ENCODE assay signal across 10 cellular contexts in genomic region chr9:16267336-16268036, GRCh38.
DNase-seq lines count a peak whose midpoint lies in the region; ATAC-seq and TF ChIP-seq lines count a peak whose summit lies in the region.
"Had no signal": no experiment of that assay in that cellular context is flagged by ENCODE, and none has a peak within 500 bp of the region (broad histone marks: within the 10 kb centered on the region; RNA-seq: fewer than 3 reads in every experiment).

No MANE protein-coding gene starts in this region.

- POLR2A ChIA-PET in Caco-2 (lab: Charles Lee), result no interaction called here

- H3K27me3 Mint-ChIP-seq in activated naive CD8-positive, alpha-beta T cell treated with anti-CD3 and anti-CD28 coated beads for 36 hours, result peaks cover 7% of the 10 kb centered on the region
- peaks cover 3% of the 10 kb centered on the region for H3K27me3 Mint-ChIP-seq in Caco-2 (ENCODE audit: insufficient read depth, unreplicated experiment)

- BruUV-seq in Caco-2 (replicated peaks; lab: Mats Ljungman, UMichigan), result no TSS peak

- no peak overlapping the region for H3K4me3 ChIP-seq in Caco-2 (ENCODE audit: low read depth, low read length)

- no peaks in the 10 kb centered on the region for H3K36me3 Mint-ChIP-seq in activated naive CD8-positive, alpha-beta T cell treated with anti-CD3 and anti-CD28 coated beads for 36 hours
- no peaks in the 10 kb centered on the region for H3K36me3 Mint-ChIP-seq in Caco-2 (ENCODE audit: insufficient read depth, unreplicated experiment)

- no peak for ATAC-seq in HG03045 (IDR thresholded peaks at IDR 0.05; ENCODE audit: unreplicated experiment)
- ATAC-seq in HG02973 (IDR thresholded peaks at IDR 0.05; ENCODE audit: unreplicated experiment), result no peak

- intact Hi-C loops in Caco-2 (cut with micrococcal nuclease; ENCODE audit: unreplicated experiment), result no loop called here

- no peaks in the 10 kb centered on the region for H3K9me3 Mint-ChIP-seq in activated naive CD8-positive, alpha-beta T cell treated with anti-CD3 and anti-CD28 coated beads for 36 hours
- no peaks in the 10 kb centered on the region for H3K9me3 Mint-ChIP-seq in Caco-2 (ENCODE audit: unreplicated experiment)

- TF ChIP-seq CTCF in Caco-2 (IDR thresholded peaks at IDR 0.05; ENCODE audit: insufficient read depth in 1 of 2, low read depth in 1 of 2, low read length in 1 of 2, severe bottlenecking in 1 of 2, unreplicated experiment in 1 of 2), result no peak

- H3K4me1 ChIP-seq in Caco-2, result no peaks in the 10 kb centered on the region

- DNase-seq in HCEC 1CT (peak; percentile 31), iris pigment epithelial cell (ENCODE audit: low read depth) (peak; percentile 86), smooth muscle cell of the brain vasculature (ENCODE audit: low read depth, low spot score) (peak; percentile 85), middle frontal gyrus (ENCODE audit: extremely low spot score, low spot score) (no peak), Caco-2 (no peak)
- DNase-seq in activated naive CD8-positive, alpha-beta T cell treated with anti-CD3 and anti-CD28 coated beads for 36 hours, result peak; percentile 10
- DNase-seq: activated CD8-positive, alpha-beta memory T cell treated with anti-CD3 and anti-CD28 coated beads, Interleukin-2, amount 50 U/mL, for 48 hours; NCI-H226 had no signal

- CTCF ChIA-PET in Caco-2 (lab: Charles Lee), result no interaction called here

- H3K4me3 Mint-ChIP-seq in activated naive CD8-positive, alpha-beta T cell treated with anti-CD3 and anti-CD28 coated beads for 36 hours, result no peak overlapping the region
- no peak overlapping the region for H3K4me3 Mint-ChIP-seq in Caco-2 (ENCODE audit: unreplicated experiment)

- no peaks in the 10 kb centered on the region for H3K36me3 ChIP-seq in Caco-2 (ENCODE audit: control insufficient read depth, insufficient read depth, low read length)

- no peaks in the 10 kb centered on the region for H3K9me3 ChIP-seq in Caco-2

- no peaks in the 10 kb centered on the region for H3K27me3 ChIP-seq in Caco-2 (replicated peaks; ENCODE audit: control insufficient read depth, insufficient read depth, low read length)

- peak overlapping the region; percentile 40 for H3K27ac Mint-ChIP-seq in activated naive CD8-positive, alpha-beta T cell treated with anti-CD3 and anti-CD28 coated beads for 36 hours
- H3K27ac Mint-ChIP-seq in Caco-2 (ENCODE audit: unreplicated experiment), result no peak overlapping the region

- peaks cover 18% of the 10 kb centered on the region for H3K4me1 Mint-ChIP-seq in activated naive CD8-positive, alpha-beta T cell treated with anti-CD3 and anti-CD28 coated beads for 36 hours
- no peaks in the 10 kb centered on the region for H3K4me1 Mint-ChIP-seq in Caco-2 (ENCODE audit: low read depth, unreplicated experiment)

Comparison
In these comparisons a context has a peak if more than half of its experiments do, and no peak if none do; other contexts are left out.
1. DNase-seq: peak in HCEC 1CT (single experiment), activated naive CD8-positive, alpha-beta T cell treated with anti-CD3 and anti-CD28 coated beads for 36 hours (single experiment), iris pigment epithelial cell (single experiment) and smooth muscle cell of the brain vasculature (single experiment); none in middle frontal gyrus (single experiment) and Caco-2 (0 of 2).